Comparison of ENCODE assay signal across 8 cellular contexts in genomic region chr3:166013073-166013679, GRCh38.
DNase-seq lines count a peak whose midpoint lies in the region; ATAC-seq, FAIRE-seq and TF ChIP-seq lines count a peak whose summit lies in the region.

No MANE protein-coding gene starts in this region.

- TF ChIP-seq CTCF in astrocyte (IDR thresholded peaks at IDR 0.05; ENCODE audit: insufficient read depth, low read depth, low read length) (peak; percentile 45), liver (IDR thresholded peaks at IDR 0.05; ENCODE audit: low read depth, low read length, missing input control) (peak; percentile 36), suprapubic skin (IDR thresholded peaks at IDR 0.05) (no peak)

- TF ChIP-seq EP300 in suprapubic skin (IDR thresholded peaks at IDR 0.05) = no peak

- H3K9me3 ChIP-seq in astrocyte (ENCODE audit: insufficient read depth, low read depth, low read length) (no peaks in the 10 kb centered on the region), liver (ENCODE audit: control insufficient read depth in 4 of 4, low read length in 3 of 4) (no peaks in the 10 kb centered on the region), suprapubic skin (no peaks in the 10 kb centered on the region)
- H3K9me3 ChIP-seq in naive thymus-derived CD4-positive, alpha-beta T cell (ENCODE audit: control insufficient read depth in 2 of 3, low read length in 3 of 3) = no peaks in the 10 kb centered on the region

- H3K27me3 ChIP-seq in astrocyte (ENCODE audit: insufficient read depth, low read length) = no peaks in the 10 kb centered on the region
- no peaks in the 10 kb centered on the region for H3K27me3 ChIP-seq in liver (ENCODE audit: control insufficient read depth in 4 of 4, insufficient read depth in 4 of 4, low read length in 3 of 4)
- no peaks in the 10 kb centered on the region for H3K27me3 ChIP-seq in naive thymus-derived CD4-positive, alpha-beta T cell (ENCODE audit: control insufficient read depth in 2 of 2, insufficient read depth in 2 of 2, low read length in 2 of 2)
- no peaks in the 10 kb centered on the region for H3K27me3 ChIP-seq in suprapubic skin

- no peak overlapping the region for H2AFZ ChIP-seq in astrocyte (ENCODE audit: low read depth, low read length)

- H3K9ac ChIP-seq in astrocyte (ENCODE audit: low read length) (no peak overlapping the region), liver (ENCODE audit: low read depth in 1 of 2, low read length in 2 of 2) (no peak overlapping the region)

- H3K4me1 ChIP-seq in astrocyte (ENCODE audit: insufficient read depth, low read length) (no peaks in the 10 kb centered on the region), liver (ENCODE audit: control insufficient read depth in 4 of 4, insufficient read depth in 4 of 4, low read length in 3 of 4) (no peaks in the 10 kb centered on the region), suprapubic skin (no peaks in the 10 kb centered on the region)
- H3K4me1 ChIP-seq in naive thymus-derived CD4-positive, alpha-beta T cell (ENCODE audit: control insufficient read depth in 2 of 2, insufficient read depth in 2 of 2, low read length in 2 of 2) = no peaks in the 10 kb centered on the region

- CTCF ChIA-PET in naive thymus-derived CD4-positive, alpha-beta T cell (lab: Charles Lee) = no interaction called here

- no peak overlapping the region for H3K27ac Mint-ChIP-seq in astrocyte (ENCODE audit: unreplicated experiment)
- no peak overlapping the region for H3K27ac Mint-ChIP-seq in naive thymus-derived CD4-positive, alpha-beta T cell

- no peak overlapping the region for H3K4me3 Mint-ChIP-seq in astrocyte (ENCODE audit: unreplicated experiment)
- no peak overlapping the region for H3K4me3 Mint-ChIP-seq in naive thymus-derived CD4-positive, alpha-beta T cell

- POLR2A ChIA-PET in naive thymus-derived CD4-positive, alpha-beta T cell (lab: Charles Lee) = no interaction called here

- no peak overlapping the region for H3K4me3 ChIP-seq in astrocyte (ENCODE audit: insufficient read depth, low read depth, low read length)
- no peak overlapping the region for H3K4me3 ChIP-seq in liver (ENCODE audit: low read depth in 1 of 3, low read length in 3 of 3)
- no peak overlapping the region for H3K4me3 ChIP-seq in naive thymus-derived CD4-positive, alpha-beta T cell (ENCODE audit: low read length)
- H3K4me3 ChIP-seq in suprapubic skin = no peak overlapping the region

- no peak for TF ChIP-seq POLR2A in suprapubic skin (IDR thresholded peaks at IDR 0.05)

- ATAC-seq in GM18511 (IDR thresholded peaks at IDR 0.05; ENCODE audit: unreplicated experiment) (peak; percentile 63), HG03432 (IDR thresholded peaks at IDR 0.05; ENCODE audit: unreplicated experiment) (no peak)
- no peak for ATAC-seq in naive thymus-derived CD4-positive, alpha-beta T cell

- no peak overlapping the region for H3K27ac ChIP-seq in astrocyte (ENCODE audit: low read depth, low read length)
- no peak overlapping the region for H3K27ac ChIP-seq in liver (ENCODE audit: low read depth in 1 of 2, low read length in 2 of 2)
- H3K27ac ChIP-seq in naive thymus-derived CD4-positive, alpha-beta T cell (ENCODE audit: low read depth, low read length) = no peak overlapping the region
- no peak overlapping the region for H3K27ac ChIP-seq in suprapubic skin

- no peaks in the 10 kb centered on the region for H3K79me2 ChIP-seq in astrocyte (ENCODE audit: insufficient read depth, low read length)

- no peak for FAIRE-seq in astrocyte (lab: Jason Lieb, UNC)

- no peaks in the 10 kb centered on the region for H3K27me3 Mint-ChIP-seq in astrocyte (ENCODE audit: low read depth, unreplicated experiment)
- no peaks in the 10 kb centered on the region for H3K27me3 Mint-ChIP-seq in naive thymus-derived CD4-positive, alpha-beta T cell

- H3K36me3 ChIP-seq in astrocyte (ENCODE audit: insufficient read depth, low read length) (no peaks in the 10 kb centered on the region), liver (ENCODE audit: control insufficient read depth in 4 of 4, insufficient read depth in 3 of 4, low read depth in 1 of 4, low read length in 3 of 4) (no peaks in the 10 kb centered on the region), suprapubic skin (no peaks in the 10 kb centered on the region)
- no peaks in the 10 kb centered on the region for H3K36me3 ChIP-seq in naive thymus-derived CD4-positive, alpha-beta T cell (ENCODE audit: control insufficient read depth in 2 of 3, insufficient read depth in 3 of 3, low read length in 3 of 3)

- DNase-seq in NCI-H1105 treated with DMSO at 0.1 percent for 48 hours (lab: John Stamatoyannopoulos, UW) (peak; percentile 69), astrocyte (ENCODE audit: low read depth) (peak; percentile 21), epidermal melanocyte (ENCODE audit: insufficient read length, low spot score) (no peak), suprapubic skin (ENCODE audit: low spot score in 2 of 2) (no peak)
- DNase-seq in naive thymus-derived CD4-positive, alpha-beta T cell = no peak

- H4K20me1 ChIP-seq in astrocyte (ENCODE audit: insufficient read depth, low read length) = no peaks in the 10 kb centered on the region

- H3K4me2 ChIP-seq in astrocyte (ENCODE audit: low read length) = no peak overlapping the region

- no peaks in the 10 kb centered on the region for H3K4me1 Mint-ChIP-seq in astrocyte (ENCODE audit: low read depth, unreplicated experiment)
- H3K4me1 Mint-ChIP-seq in naive thymus-derived CD4-positive, alpha-beta T cell = no peaks in the 10 kb centered on the region

- no peaks in the 10 kb centered on the region for H3K9me3 Mint-ChIP-seq in astrocyte (ENCODE audit: unreplicated experiment)
- H3K9me3 Mint-ChIP-seq in naive thymus-derived CD4-positive, alpha-beta T cell = peaks cover 0 to 17% (median 4%) of the 10 kb centered on the region in 11 donors

- H3K36me3 Mint-ChIP-seq in astrocyte (ENCODE audit: low read depth, unreplicated experiment) = no peaks in the 10 kb centered on the region
- H3K36me3 Mint-ChIP-seq in naive thymus-derived CD4-positive, alpha-beta T cell = no peaks in the 10 kb centered on the region

- WGBS in liver = 8% methylated on average over 1 of the region's 1 CpG
- 16% methylated on average over 1 of the region's 1 CpG for WGBS in suprapubic skin

- peak; percentile 69 to 72 for TF ChIP-seq RAD21 in liver (IDR thresholded peaks at IDR 0.05)

- intact Hi-C loops in naive thymus-derived CD4-positive, alpha-beta T cell (cut with micrococcal nuclease) = no loop called here

TF ChIP-seq in liver, 16 proteins besides CTCF, POLR2A, EP300 and RAD21:
- no peak for TF ChIP-seq GABPA (IDR thresholded peaks at IDR 0.05 in 1 of 2, conservative IDR thresholded peaks at IDR 0.05 in 1 of 2)
- TF ChIP-seq EGR1 (IDR thresholded peaks at IDR 0.05; ENCODE audit: low read depth in 2 of 2) = no peak
- TF ChIP-seq HNF4G (IDR thresholded peaks at IDR 0.05) = no peak
- no peak for TF ChIP-seq SP1 (IDR thresholded peaks at IDR 0.05)
- no peak for TF ChIP-seq TAF1 (conservative IDR thresholded peaks at IDR 0.05)
- TF ChIP-seq NR2F2 (IDR thresholded peaks at IDR 0.05) = no peak
- no peak for TF ChIP-seq FOXA1 (IDR thresholded peaks at IDR 0.05)
- TF ChIP-seq MAX (IDR thresholded peaks at IDR 0.05) = no peak
- TF ChIP-seq ZBTB33 (IDR thresholded peaks at IDR 0.05) = no peak
- no peak for TF ChIP-seq ATF3 (IDR thresholded peaks at IDR 0.05)
- TF ChIP-seq REST (IDR thresholded peaks at IDR 0.05) = no peak
- TF ChIP-seq HNF4A (conservative IDR thresholded peaks at IDR 0.05) = no peak
- no peak for TF ChIP-seq JUND (IDR thresholded peaks at IDR 0.05)

Comparison
In these comparisons a context has a peak if more than half of its experiments do, and no peak if none do; other contexts are left out.
1. DNase-seq: peak in NCI-H1105 treated with DMSO at 0.1 percent for 48 hours (single experiment) and astrocyte (single experiment); none in epidermal melanocyte (single experiment), naive thymus-derived CD4-positive, alpha-beta T cell (0 of 9) and suprapubic skin (0 of 2).
2. CTCF ChIP-seq: peak in astrocyte (single experiment) and liver (single experiment); none in suprapubic skin (0 of 2).